ENCODE assay signal across 22 cellular contexts in genomic region chr10:125218967-125219366, GRCh38. TPM values are rescaled to one million over a fixed set of nuclear protein-coding genes. Genes with fewer than 3 reads are reported as not detected.
DNase-seq lines count a peak whose midpoint lies in the region; ATAC-seq, FAIRE-seq and TF ChIP-seq lines count a peak whose summit lies in the region.
"Had no signal": no experiment of that assay in that cellular context is flagged by ENCODE, and none has a peak within 500 bp of the region (broad histone marks: within the 10 kb centered on the region; RNA-seq: fewer than 3 reads in every experiment).

No MANE protein-coding gene starts in this region.

- no peaks in the 10 kb centered on the region for H3K36me3 Mint-ChIP-seq in nephron progenitor cell (ENCODE audit: low read depth)
- H3K36me3 Mint-ChIP-seq: CD4-positive, CD25-positive, alpha-beta regulatory T cell; CD8-positive, alpha-beta memory T cell had no signal

- H3K9me3 ChIP-seq in colonic mucosa: no peaks in the 10 kb centered on the region
- H3K9me3 ChIP-seq in small intestine (ENCODE audit: control insufficient read depth, low read depth): no peaks in the 10 kb centered on the region
- H3K9me3 ChIP-seq: BE2C, HAP-1 had no signal

- no peak for TF ChIP-seq POLR2A in GM18505 (IDR thresholded peaks at IDR 0.05; ENCODE audit: borderline replicate concordance, extremely low read depth, insufficient read depth, insufficient read length)

- H3K36me3 ChIP-seq in H7 (replicated peaks; ENCODE audit: control insufficient read depth, insufficient read depth, low read length) (no peaks in the 10 kb centered on the region), colonic mucosa (no peaks in the 10 kb centered on the region), small intestine (ENCODE audit: control insufficient read depth in 2 of 2, insufficient read depth in 2 of 2, low read length in 2 of 2) (no peaks in the 10 kb centered on the region)
- H3K36me3 ChIP-seq: BE2C, HAP-1 had no signal

- peak; percentile 35 for DNase-seq in H7
- peak; percentile 28 for DNase-seq in colonic mucosa
- no peak for DNase-seq in nephron progenitor cell
- DNase-seq in small intestine: peak; percentile 76
- no peak for DNase-seq in iPS-NIHi7 (ENCODE audit: extremely low spot score)
- no peak for DNase-seq in KG1 (lab: John Stamatoyannopoulos, UW)
- no peak for DNase-seq in activated naive CD4-positive, alpha-beta T cell (lab: John Stamatoyannopoulos, UW)
- DNase-seq: ACHN; BE2C; C1 segment of cervical spinal cord; CD4-positive, CD25-positive, alpha-beta regulatory T cell; CD8-positive, alpha-beta memory T cell; COR-L47; DMS79 treated with DMSO at 0.1 percent for 48 hours; GF-D8; GOT3; KBM-7 had no signal

- no peaks in the 10 kb centered on the region for H3K9me3 Mint-ChIP-seq in nephron progenitor cell

- H3K27me3 Mint-ChIP-seq in nephron progenitor cell (ENCODE audit: low read depth, poor library complexity): peaks cover 12% of the 10 kb centered on the region
- H3K27me3 Mint-ChIP-seq: CD4-positive, CD25-positive, alpha-beta regulatory T cell had no signal

- H3K27ac ChIP-seq in colonic mucosa (no peak overlapping the region), small intestine (ENCODE audit: low read depth in 1 of 2, low read length in 1 of 2) (no peak overlapping the region)

- H3K27me3 ChIP-seq in H7 (ENCODE audit: control insufficient read depth, insufficient read depth, low read length) (no peaks in the 10 kb centered on the region), colonic mucosa (no peaks in the 10 kb centered on the region), small intestine (ENCODE audit: control insufficient read depth in 2 of 2, insufficient read depth in 2 of 2, low read length in 2 of 2) (no peaks in the 10 kb centered on the region)
- H3K27me3 ChIP-seq: BE2C had no signal

- intact Hi-C loops in colonic mucosa (cut with DNase I): no loop called here

- TF ChIP-seq CTCF in colonic mucosa (IDR thresholded peaks at IDR 0.05): no peak
- no peak for TF ChIP-seq CTCF in nephron progenitor cell (IDR thresholded peaks at IDR 0.05)

- no peak for ATAC-seq in GM18505 (IDR thresholded peaks at IDR 0.05; ENCODE audit: unreplicated experiment)

- FAIRE-seq in small intestine (lab: Jason Lieb, UNC): no peak
- FAIRE-seq: A204.1, D721Med had no signal

- H3K27ac Mint-ChIP-seq in nephron progenitor cell: peak overlapping the region; percentile 68
- H3K27ac Mint-ChIP-seq: CD8-positive, alpha-beta memory T cell had no signal

- no peak overlapping the region for H3K4me3 ChIP-seq in H7 (ENCODE audit: insufficient read depth, low read depth, low read length)
- H3K4me3 ChIP-seq in colonic mucosa: no peak overlapping the region
- no peak overlapping the region for H3K4me3 ChIP-seq in small intestine (ENCODE audit: low read depth in 1 of 2, low read length in 2 of 2)
- H3K4me3 ChIP-seq: HAP-1 had no signal

- H3K9ac ChIP-seq in colonic mucosa (ENCODE audit: low read depth in 2 of 2, low read length in 2 of 2): no peak overlapping the region

- H3K4me1 ChIP-seq in colonic mucosa: no peaks in the 10 kb centered on the region
- no peaks in the 10 kb centered on the region for H3K4me1 ChIP-seq in small intestine (ENCODE audit: control insufficient read depth in 2 of 2, insufficient read depth in 1 of 2, low read depth in 1 of 2, low read length in 1 of 2)
- H3K4me1 ChIP-seq: BE2C, HAP-1 had no signal

- WGBS in small intestine, 3 donors: 55 to 77% (median 67%) methylated on average over 4 of the region's 4 CpGs

- H3K4me3 Mint-ChIP-seq in nephron progenitor cell: no peak overlapping the region
- H3K4me3 Mint-ChIP-seq: CD4-positive, CD25-positive, alpha-beta regulatory T cell; CD8-positive, alpha-beta memory T cell; IgD-negative memory B cell had no signal

- peaks cover 45% of the 10 kb centered on the region for H3K4me1 Mint-ChIP-seq in nephron progenitor cell
- H3K4me1 Mint-ChIP-seq: CD4-positive, CD25-positive, alpha-beta regulatory T cell; CD8-positive, alpha-beta memory T cell; IgD-negative memory B cell had no signal

RNA-seq across cellular contexts. Expression of gene CTBP2, which starts 58.6 kb away (rescaled TPM):
- total RNA-seq in H7 (2014; rRNA removed; shearing (Covaris generic)): 233 and 260 TPM in 2 replicates
- total RNA-seq in colonic mucosa: 100 to 1,000 TPM; 106 to 172 TPM
- 10 to 100 TPM; 38.1 to 52.6 (median 45.6) TPM for polyA plus RNA-seq in small intestine

Comparison
In these comparisons a context has a peak if more than half of its experiments do, and no peak if none do; other contexts are left out.
1. DNase-seq: peak in H7 (single experiment), colonic mucosa (single experiment) and small intestine (single experiment); none in nephron progenitor cell (single experiment), iPS-NIHi7 (single experiment), KG1 (single experiment) and activated naive CD4-positive, alpha-beta T cell (0 of 4).